In the genomic region with DNA sequence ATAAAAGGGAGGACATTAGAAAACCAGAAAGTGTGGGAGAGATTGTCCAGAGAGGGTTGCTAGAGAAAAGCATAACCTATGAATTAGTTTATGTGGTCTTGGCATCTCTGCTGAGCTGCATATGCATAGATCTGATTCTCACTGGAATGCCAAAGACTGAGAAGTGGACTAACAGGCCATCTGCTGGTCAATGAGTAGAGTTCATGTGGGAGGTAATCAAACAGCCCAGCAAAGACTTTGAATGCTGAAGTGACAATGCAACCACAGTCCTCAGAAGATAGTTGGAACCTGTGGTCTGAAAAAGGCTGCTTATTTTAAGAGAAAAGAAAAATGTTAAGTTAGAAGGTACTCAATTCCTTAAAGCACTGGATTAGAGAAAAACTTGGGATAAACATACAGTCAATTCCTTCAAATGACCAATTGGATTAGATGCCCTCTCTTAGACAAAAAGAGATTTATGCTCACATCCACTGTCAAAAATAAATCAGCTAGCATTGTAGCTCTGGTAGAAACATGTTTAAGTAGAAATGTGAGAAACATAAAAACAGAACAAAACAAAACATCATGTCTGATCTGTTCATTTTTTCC, we compare ENCODE assay signal across 8 cellular contexts.
DNase-seq lines count a peak whose midpoint lies in the region; ATAC-seq, FAIRE-seq and TF ChIP-seq lines count a peak whose summit lies in the region.

No MANE protein-coding gene starts in this region.

- no peaks in the 10 kb centered on the region for H3K4me1 ChIP-seq in kidney (ENCODE audit: control insufficient read depth in 1 of 2, insufficient read depth in 1 of 2, low read depth in 1 of 2, low read length in 2 of 2)

- peak; percentile 74 for ATAC-seq in HG03575 (IDR thresholded peaks at IDR 0.05; ENCODE audit: extremely low read depth, insufficient number of reproducible peaks, low FRiP score, unreplicated experiment)

- no peak overlapping the region for H3K4me3 ChIP-seq in kidney (ENCODE audit: low read length in 2 of 2)

- H3K9ac ChIP-seq in kidney (ENCODE audit: low read length in 2 of 2): no peak overlapping the region

- DNase-seq in NCI-H510A treated with DMSO at 0.1 percent for 48 hours (lab: John Stamatoyannopoulos, UW) (peak; percentile 73), NCI-H510A (lab: John Stamatoyannopoulos, UW) (no peak), RKO (ENCODE audit: low spot score) (peak; percentile 77), kidney (no peak), HCEC 1CT (no peak)
- no peak for DNase-seq in activated effector memory CD4-positive, alpha-beta T cell treated with anti-CD3 and anti-CD28 coated beads, Interleukin-2, amount 50 U/mL, for 16 hours
- DNase-seq in activated CD4-positive, alpha-beta T cell treated with anti-CD3 and anti-CD28 coated beads, Interleukin-2, amount 50 U/mL, for 48 hours: no peak

- H3K9me3 ChIP-seq in kidney (ENCODE audit: control insufficient read depth in 1 of 2, low read length in 2 of 2): no peaks in the 10 kb centered on the region

- no peaks in the 10 kb centered on the region for H3K36me3 ChIP-seq in kidney (ENCODE audit: control insufficient read depth in 1 of 2, insufficient read depth in 2 of 2, low read length in 2 of 2)

- peak; percentile 19 for TF ChIP-seq CTCF in kidney (IDR thresholded peaks at IDR 0.05; ENCODE audit: borderline replicate concordance, extremely low read depth, insufficient read depth)

- no peak for FAIRE-seq in kidney (lab: Jason Lieb, UNC)

- H3K27ac ChIP-seq in kidney (ENCODE audit: low read depth in 2 of 2, low read length in 2 of 2): no peak overlapping the region

- intact Hi-C loops in kidney (cut with DNase I): no loop called here

Comparison
In these comparisons a context has a peak if more than half of its experiments do, and no peak if none do; other contexts are left out.
1. DNase-seq: peak in NCI-H510A treated with DMSO at 0.1 percent for 48 hours (single experiment) and RKO (single experiment); none in NCI-H510A (single experiment), kidney (single experiment), activated effector memory CD4-positive, alpha-beta T cell treated with anti-CD3 and anti-CD28 coated beads, Interleukin-2, amount 50 U/mL, for 16 hours (single experiment), activated CD4-positive, alpha-beta T cell treated with anti-CD3 and anti-CD28 coated beads, Interleukin-2, amount 50 U/mL, for 48 hours (0 of 2) and HCEC 1CT (single experiment).